ENCODE assay signal across 8 cellular contexts in the genomic region with DNA sequence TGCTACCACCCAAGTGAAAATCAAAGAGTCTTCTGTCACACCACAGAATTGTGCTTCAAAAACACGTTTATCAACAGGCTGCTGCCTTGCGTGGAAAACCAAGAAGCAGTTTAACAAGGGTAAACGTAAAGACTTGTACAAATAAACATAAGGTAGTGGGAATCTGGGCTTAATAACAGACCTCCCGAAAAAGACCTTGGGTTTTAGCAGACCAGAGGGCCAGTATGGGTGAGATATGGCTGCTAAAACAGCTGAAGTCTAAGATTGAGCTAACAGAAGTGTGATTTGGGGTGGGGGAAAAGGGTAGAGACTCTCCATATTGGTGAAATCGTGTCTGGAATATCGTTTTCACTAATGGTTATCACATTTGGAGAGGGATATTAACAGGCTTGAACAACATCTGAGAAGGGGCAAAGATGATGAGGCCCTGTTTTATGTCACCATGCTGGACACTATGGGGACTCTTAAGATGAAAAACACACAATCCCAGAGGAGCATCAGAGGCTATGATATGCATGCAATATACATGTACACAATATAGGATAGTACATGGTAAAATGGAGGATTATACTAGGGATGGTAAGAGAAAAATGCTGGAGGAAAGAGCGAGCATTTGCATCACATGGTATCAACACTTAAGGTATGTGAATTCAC. TPM values are rescaled to one million over a fixed set of nuclear protein-coding genes. Genes with fewer than 3 reads are reported as not detected.
DNase-seq lines count a peak whose midpoint lies in the region; ATAC-seq and TF ChIP-seq lines count a peak whose summit lies in the region.

No MANE protein-coding gene starts in this region.

- TSS peak; percentile 23 for BruUV-seq in Calu3 (replicated peaks; lab: Mats Ljungman, UMichigan)

- peaks cover 12% of the 10 kb centered on the region for H3K79me2 ChIP-seq in trophoblast cell (ENCODE audit: control insufficient read depth, insufficient read depth, low read length, poor library complexity)

- no peak overlapping the region for H2AK5ac ChIP-seq in trophoblast cell (ENCODE audit: low read length)

- H4K8ac ChIP-seq in trophoblast cell (ENCODE audit: low read depth, low read length): no peak overlapping the region

- peak overlapping the region in 3 of 4 donors; percentile 76 to 85 (median 80) for H3K27ac ChIP-seq in Peyer's patch
- H3K27ac ChIP-seq in esophagus squamous epithelium: peak overlapping the region; percentile 90 to 96 (median 92)
- no peak overlapping the region for H3K27ac ChIP-seq in trophoblast cell (ENCODE audit: low read depth, low read length)

- no peaks in the 10 kb centered on the region for H3K27me3 Mint-ChIP-seq in Calu3 (ENCODE audit: unreplicated experiment)

- H2BK12ac ChIP-seq in trophoblast cell (ENCODE audit: low read length): no peak overlapping the region

- TF ChIP-seq CTCF in Calu3 (IDR thresholded peaks at IDR 0.05; ENCODE audit: unreplicated experiment) (no peak), Peyer's patch (IDR thresholded peaks at IDR 0.05) (no peak), esophagus squamous epithelium (IDR thresholded peaks at IDR 0.05) (no peak), mucosa of descending colon (IDR thresholded peaks at IDR 0.05) (no peak)

- peak overlapping the region; percentile 31 for H3K27ac Mint-ChIP-seq in Calu3 (ENCODE audit: unreplicated experiment)

- H4K91ac ChIP-seq in trophoblast cell (ENCODE audit: low read depth, low read length): no peak overlapping the region

- no peak overlapping the region for H3K23ac ChIP-seq in trophoblast cell (ENCODE audit: low read length)

- no peak overlapping the region for H3K4ac ChIP-seq in trophoblast cell (ENCODE audit: low read depth, low read length)

- H3K18ac ChIP-seq in trophoblast cell (ENCODE audit: low read length): no peak overlapping the region

- H2BK120ac ChIP-seq in trophoblast cell (ENCODE audit: insufficient read depth, low read length, poor library complexity): no peak overlapping the region

- H3K79me1 ChIP-seq in trophoblast cell (ENCODE audit: low read length): peaks cover 14% of the 10 kb centered on the region

- intact Hi-C loops in Calu3 (cut with micrococcal nuclease; ENCODE audit: unreplicated experiment) (no loop called here), esophagus squamous epithelium (cut with DNase I) (no loop called here), mucosa of descending colon (cut with DNase I, micrococcal nuclease) (loop anchor here in 1 of 2 donors (2.0 kb wide), 1 partner anchor 23 kb away; no protein-coding TSS in a partner anchor)

- peak overlapping the region; percentile 71 for H3K4me2 ChIP-seq in trophoblast cell (ENCODE audit: low read length)

- H3K4me1 ChIP-seq in Peyer's patch: peaks cover 0 to 20% (median 1%) of the 10 kb centered on the region in 4 donors
- H3K4me1 ChIP-seq in esophagus squamous epithelium: peaks cover 8 to 56% (median 21%) of the 10 kb centered on the region in 3 donors
- peaks cover 0 to 5% of the 10 kb centered on the region in 2 experiments for H3K4me1 ChIP-seq in trophoblast cell (ENCODE audit: control insufficient read depth in 1 of 2, insufficient read depth in 2 of 2, low read length in 2 of 2)
- H3K4me1 ChIP-seq in mucosa of descending colon (ENCODE audit: low read depth): peaks cover 9% of the 10 kb centered on the region

- peak overlapping the region; percentile 89 for H3K14ac ChIP-seq in trophoblast cell (ENCODE audit: low read length)

- H3K36me3 ChIP-seq in Peyer's patch: peaks cover 0 to 9% (median 0%) of the 10 kb centered on the region in 3 donors
- H3K36me3 ChIP-seq in esophagus squamous epithelium: peaks cover 0 to 20% (median 8%) of the 10 kb centered on the region in 3 donors
- no peaks in the 10 kb centered on the region for H3K36me3 ChIP-seq in trophoblast cell (ENCODE audit: control insufficient read depth in 1 of 2, insufficient read depth in 2 of 2, low read length in 2 of 2)
- no peaks in the 10 kb centered on the region for H3K36me3 ChIP-seq in mucosa of descending colon (ENCODE audit: low read depth)

- peak overlapping the region; percentile 66 to 95 (median 84) for H3K4me3 ChIP-seq in Peyer's patch
- peak overlapping the region; percentile 78 to 95 (median 86) for H3K4me3 ChIP-seq in esophagus squamous epithelium
- peak overlapping the region; percentile 77 for H3K4me3 ChIP-seq in trophoblast cell (ENCODE audit: low read depth, low read length)
- no peak overlapping the region for H3K4me3 ChIP-seq in mucosa of descending colon

- peak overlapping the region; percentile 90 for H3K4me3 Mint-ChIP-seq in Calu3 (ENCODE audit: low read depth, unreplicated experiment)

- H3K9me3 Mint-ChIP-seq in Calu3 (ENCODE audit: low read depth, unreplicated experiment): no peaks in the 10 kb centered on the region

- DNase-seq in Calu3 (no peak), Peyer's patch (no peak), esophagus squamous epithelium (lab: John Stamatoyannopoulos, UW) (no peak), trophoblast cell (no peak), SHP77 (lab: John Stamatoyannopoulos, UW) (no peak), mucosa of descending colon (no peak), cortex of kidney (lab: John Stamatoyannopoulos, UW) (no peak)

- peak overlapping the region; percentile 61 for H2AFZ ChIP-seq in trophoblast cell (ENCODE audit: insufficient read depth, low read length, poor library complexity)

- peaks cover 40% of the 10 kb centered on the region for H3K36me3 Mint-ChIP-seq in Calu3 (ENCODE audit: insufficient read depth, unreplicated experiment)

- TF ChIP-seq POLR2A in Peyer's patch (IDR thresholded peaks at IDR 0.05) (no peak), esophagus squamous epithelium (IDR thresholded peaks at IDR 0.05) (no peak)

- H3K9me3 ChIP-seq in Peyer's patch (no peaks in the 10 kb centered on the region), esophagus squamous epithelium (no peaks in the 10 kb centered on the region), trophoblast cell (ENCODE audit: insufficient read depth, low read depth, low read length) (no peaks in the 10 kb centered on the region), mucosa of descending colon (no peaks in the 10 kb centered on the region)

- H2BK5ac ChIP-seq in trophoblast cell (ENCODE audit: low read depth, low read length, poor library complexity): no peak overlapping the region

- no peak overlapping the region for H4K12ac ChIP-seq in trophoblast cell (ENCODE audit: low read depth, low read length)

- peak overlapping the region; percentile 48 for H3K9ac ChIP-seq in trophoblast cell (ENCODE audit: low read length)

- CTCF ChIA-PET in Calu3 (lab: Charles Lee): interaction anchor here (1.8 to 2.6 kb wide), 2 partner anchors 29 to 39 kb away, joined by 8 to 10 read pairs; no protein-coding TSS in a partner anchor

- H3K27me3 ChIP-seq in Peyer's patch (no peaks in the 10 kb centered on the region), esophagus squamous epithelium (no peaks in the 10 kb centered on the region), trophoblast cell (ENCODE audit: insufficient read depth, low read length) (no peaks in the 10 kb centered on the region)

- WGBS in esophagus squamous epithelium, 2 donors: 37 to 39% methylated on average over 7 of the region's 7 CpGs
- WGBS in trophoblast cell (ENCODE audit: extremely low coverage, insufficient coverage, insufficient read length): no CpG with 5 or more reads among the region's 7 CpGs

- ATAC-seq in HG02840 (IDR thresholded peaks at IDR 0.05; ENCODE audit: low FRiP score, unreplicated experiment) (no peak), mucosa of descending colon (no peak)

- peaks cover 23% of the 10 kb centered on the region for H3K4me1 Mint-ChIP-seq in Calu3 (ENCODE audit: low read depth, unreplicated experiment)

RNA-seq across cellular contexts. Expression of a gene that starts 1.4 kb away (rescaled TPM):
- total RNA-seq in Calu3 (2022): 71.4 and 80.0 TPM in 2 replicates
- total RNA-seq in Peyer's patch: 100 to 1,000 TPM in 3 of 4 donors, 10 to 100 TPM in 1; 75.3 to 161 (median 143) TPM
- total RNA-seq in esophagus squamous epithelium: 10 to 100 TPM; 16.5 to 34.2 (median 28.9) TPM
- polyA plus RNA-seq in trophoblast cell (2013): 55.1 and 55.6 TPM in 2 replicates
- total RNA-seq in mucosa of descending colon: 10 to 100 TPM; 66.4 to 85.2 (median 77.6) TPM

RNA-seq across cellular contexts. Expression of a gene that starts 31.1 kb away (rescaled TPM):
- total RNA-seq in Calu3 (2022) (176 and 197 TPM in 2 replicates), Peyer's patch (100 to 1,000 TPM; 163 to 632 (median 483) TPM), esophagus squamous epithelium (100 to 1,000 TPM in 2 of 4 donors, 10 to 100 TPM in 2; 49.9 to 108 (median 78.0) TPM), mucosa of descending colon (100 to 1,000 TPM; 306 to 617 (median 485) TPM)
- 286 and 295 TPM in 2 replicates for polyA plus RNA-seq in trophoblast cell (2013)

RNA-seq across cellular contexts. Expression of a gene that starts 39.3 kb away (rescaled TPM):
- total RNA-seq in Calu3 (2022): 1.3 and 2.2 TPM in 2 replicates
- under 1 TPM in 1 of 4 donors, not detected in 3; 0.67 TPM for total RNA-seq in Peyer's patch
- total RNA-seq in esophagus squamous epithelium: 1 to 10 TPM; 2.2 to 4.8 (median 2.9) TPM
- polyA plus RNA-seq in trophoblast cell (2013): 2.2 and 2.3 TPM in 2 replicates
- total RNA-seq in mucosa of descending colon: 1 to 10 TPM in 2 of 3 donors, under 1 TPM in 1; 0.92 to 1.7 (median 1.1) TPM

RNA-seq across cellular contexts. Expression of a gene that starts 56.2 kb away (rescaled TPM):
- total RNA-seq in Calu3 (2022) (103 and 117 TPM in 2 replicates), Peyer's patch (100 to 1,000 TPM; 116 to 181 (median 179) TPM), esophagus squamous epithelium (100 to 1,000 TPM; 129 to 286 (median 209) TPM), mucosa of descending colon (100 to 1,000 TPM; 106 to 175 (median 156) TPM)
- polyA plus RNA-seq in trophoblast cell (2013): 120 and 124 TPM in 2 replicates

RNA-seq across cellular contexts. Expression of a gene that starts 56.9 kb away (rescaled TPM):
- 15.9 and 19.0 TPM in 2 replicates for total RNA-seq in Calu3 (2022)
- 10 to 100 TPM; 24.9 to 50.3 (median 33.9) TPM for total RNA-seq in Peyer's patch
- total RNA-seq in esophagus squamous epithelium: 10 to 100 TPM in 3 of 4 donors, 1 to 10 TPM in 1; 9.4 to 25.0 (median 12.4) TPM
- polyA plus RNA-seq in trophoblast cell (2013): 10.6 and 11.5 TPM in 2 replicates
- 10 to 100 TPM; 15.9 to 21.2 (median 21.1) TPM for total RNA-seq in mucosa of descending colon
